1 cellular context compared by ENCODE assay signal in genomic region chr20:35319206-35320197, GRCh38.
TF ChIP-seq lines count a peak whose summit lies in the region.

No MANE protein-coding gene starts in this region.

TF ChIP-seq in IMR-90, 13 proteins besides CTCF, POLR2A, EP300 and RAD21 (continued from another document):
- 0 out of 2 replicates have a peak, but pooled peaks have one; percentile 3 for TF ChIP-seq NFE2L2 (IDR thresholded peaks at IDR 0.05; ENCODE audit: low read depth, low read length)
- TF ChIP-seq, protein P1, sequence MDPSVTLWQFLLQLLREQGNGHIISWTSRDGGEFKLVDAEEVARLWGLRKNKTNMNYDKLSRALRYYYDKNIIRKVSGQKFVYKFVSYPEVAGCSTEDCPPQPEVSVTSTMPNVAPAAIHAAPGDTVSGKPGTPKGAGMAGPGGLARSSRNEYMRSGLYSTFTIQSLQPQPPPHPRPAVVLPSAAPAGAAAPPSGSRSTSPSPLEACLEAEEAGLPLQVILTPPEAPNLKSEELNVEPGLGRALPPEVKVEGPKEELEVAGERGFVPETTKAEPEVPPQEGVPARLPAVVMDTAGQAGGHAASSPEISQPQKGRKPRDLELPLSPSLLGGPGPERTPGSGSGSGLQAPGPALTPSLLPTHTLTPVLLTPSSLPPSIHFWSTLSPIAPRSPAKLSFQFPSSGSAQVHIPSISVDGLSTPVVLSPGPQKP (IDR thresholded peaks at IDR 0.05; ENCODE audit: borderline replicate concordance, low read depth, low read length) = no peak
- TF ChIP-seq BHLHE40 (IDR thresholded peaks at IDR 0.05; ENCODE audit: low read depth, low read length) = no peak
- no peak for TF ChIP-seq MAFK (IDR thresholded peaks at IDR 0.05; ENCODE audit: low read depth, low read length)
- no peak for TF ChIP-seq MXI1 (IDR thresholded peaks at IDR 0.05; ENCODE audit: borderline replicate concordance, low read depth, low read length)
- TF ChIP-seq CEBPB (IDR thresholded peaks at IDR 0.05; ENCODE audit: low read depth, low read length) = peak; percentile 32; the same call in 1 of the 2 replicates
- TF ChIP-seq, protein P2, sequence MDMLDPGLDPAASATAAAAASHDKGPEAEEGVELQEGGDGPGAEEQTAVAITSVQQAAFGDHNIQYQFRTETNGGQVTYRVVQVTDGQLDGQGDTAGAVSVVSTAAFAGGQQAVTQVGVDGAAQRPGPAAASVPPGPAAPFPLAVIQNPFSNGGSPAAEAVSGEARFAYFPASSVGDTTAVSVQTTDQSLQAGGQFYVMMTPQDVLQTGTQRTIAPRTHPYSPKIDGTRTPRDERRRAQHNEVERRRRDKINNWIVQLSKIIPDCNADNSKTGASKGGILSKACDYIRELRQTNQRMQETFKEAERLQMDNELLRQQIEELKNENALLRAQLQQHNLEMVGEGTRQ (IDR thresholded peaks at IDR 0.05; ENCODE audit: low read depth, low read length) = no peak
- TF ChIP-seq MAZ (IDR thresholded peaks at IDR 0.05; ENCODE audit: borderline replicate concordance, low read depth, low read length) = peak; percentile 31; the same call in 1 of the 2 replicates
- TF ChIP-seq FOS (IDR thresholded peaks at IDR 0.05; ENCODE audit: low read depth, low read length) = peak; percentile 16; the same call in 1 of the 2 replicates
TF ChIP-seq in IMR-90: peak in this region for 5.
